8 cellular contexts compared by ENCODE assay signal in the genomic region with DNA sequence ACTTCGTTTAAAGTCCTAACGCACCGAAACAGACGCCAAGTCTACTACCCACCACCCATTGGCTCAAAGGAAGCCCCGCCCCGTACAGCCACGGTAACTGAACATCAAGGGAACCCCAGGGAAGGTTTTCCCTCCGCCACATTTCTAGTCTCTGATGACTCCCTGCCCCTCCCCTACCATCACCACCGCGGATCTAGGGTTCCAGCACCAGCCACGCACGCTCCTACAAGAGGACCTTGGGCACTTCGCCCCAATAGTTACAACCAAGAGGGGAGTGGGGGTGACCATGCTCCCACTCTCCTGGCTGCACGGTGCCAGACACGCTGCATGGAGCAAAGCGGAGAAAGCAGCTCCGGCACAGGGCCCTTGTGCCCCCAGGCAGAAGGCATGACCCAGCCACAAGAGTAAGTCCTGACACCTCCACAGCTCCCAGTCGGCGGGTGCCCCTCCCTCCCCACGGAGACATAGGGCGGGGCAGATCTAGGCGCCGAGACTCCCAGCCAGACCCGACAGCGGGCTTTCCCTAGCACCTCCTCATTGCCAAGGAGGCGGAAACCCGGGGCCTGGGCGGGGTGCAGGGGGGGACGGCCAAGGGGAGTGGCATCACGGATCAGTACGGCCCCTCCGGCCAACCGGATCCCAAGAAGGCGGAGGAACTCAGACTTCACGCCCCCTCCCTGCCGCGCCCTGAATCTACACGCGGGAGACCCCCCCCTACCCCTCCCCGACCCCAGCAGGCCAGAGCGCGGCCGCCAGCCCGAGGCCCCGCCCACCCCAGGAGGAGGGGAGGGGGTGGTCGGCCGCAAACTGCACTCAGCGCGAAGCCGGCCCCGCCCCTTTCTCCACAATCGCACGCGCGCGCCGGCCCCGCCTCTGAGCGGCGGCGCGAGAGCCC. TPM values are rescaled to one million over a fixed set of nuclear protein-coding genes. Genes with fewer than 3 reads are reported as not detected.
A peak's percentile ranks its signal among the peaks of the same experiment; 100 is the strongest.
DNase-seq lines count a peak whose midpoint lies in the region; ATAC-seq and TF ChIP-seq lines count a peak whose summit lies in the region.

No MANE protein-coding gene starts in this region.

- H3K36me3 ChIP-seq in BJ (ENCODE audit: control insufficient read depth, insufficient read depth, low read length) (no peaks in the 10 kb centered on the region), HUES64 (ENCODE audit: insufficient read depth, low read length) (peaks cover 14% of the 10 kb centered on the region), NT2/D1 (ENCODE audit: insufficient read depth, insufficient read length, low read length) (peaks cover 19% of the 10 kb centered on the region), endocrine pancreas (ENCODE audit: control insufficient read depth, insufficient read depth, low read length) (no peaks in the 10 kb centered on the region), mesodermal cell (ENCODE audit: control insufficient read depth, insufficient read depth, low read length) (peaks cover 25% of the 10 kb centered on the region)

- CTCF ChIA-PET in BJ (lab: Yijun Ruan, JAX): no interaction called here

- H3K4me1 ChIP-seq in HUES64 (ENCODE audit: insufficient read depth, low read length): 0 out of 2 replicates have a peak, but pooled peaks cover 5% of the 10 kb centered on the region
- H3K4me1 ChIP-seq in NT2/D1 (ENCODE audit: insufficient read depth, insufficient read length): peaks cover 2% of the 10 kb centered on the region
- no peaks in the 10 kb centered on the region for H3K4me1 ChIP-seq in endocrine pancreas (ENCODE audit: control insufficient read depth, insufficient read depth, low read length)
- H3K4me1 ChIP-seq in mesodermal cell (ENCODE audit: control insufficient read depth, insufficient read depth, low read length, poor library complexity, severe bottlenecking): no peaks in the 10 kb centered on the region

- H3K27me3 ChIP-seq in BJ (ENCODE audit: control insufficient read depth, insufficient read depth, low read length) (no peaks in the 10 kb centered on the region), HUES64 (ENCODE audit: insufficient read depth, low read length) (no peaks in the 10 kb centered on the region), NT2/D1 (ENCODE audit: insufficient read depth, insufficient read length) (no peaks in the 10 kb centered on the region), endocrine pancreas (ENCODE audit: control insufficient read depth, insufficient read depth, low read length) (no peaks in the 10 kb centered on the region)

- H3K4me3 ChIP-seq in BJ (ENCODE audit: low read depth, low read length): peak overlapping the region; percentile 90
- H3K4me3 ChIP-seq in HUES64 (ENCODE audit: low read length): peak overlapping the region; percentile 92
- H3K4me3 ChIP-seq in NT2/D1 (ENCODE audit: insufficient read length, low read depth): peak overlapping the region; percentile 93
- peak overlapping the region; percentile 61 for H3K4me3 ChIP-seq in endocrine pancreas (ENCODE audit: control insufficient read depth, insufficient read depth, low read length)
- H3K4me3 ChIP-seq in mesodermal cell (ENCODE audit: extremely low read depth, insufficient read depth, low read length, poor library complexity, severe bottlenecking): peak overlapping the region; percentile 83

- TF ChIP-seq CTCF in BJ (IDR thresholded peaks at IDR 0.05; ENCODE audit: insufficient read depth, low read depth, low read length): no peak

- H3K9me3 ChIP-seq in HUES64 (ENCODE audit: insufficient read depth, low read depth, low read length) (no peaks in the 10 kb centered on the region), NT2/D1 (ENCODE audit: insufficient read depth, low read length) (no peaks in the 10 kb centered on the region), endocrine pancreas (ENCODE audit: control insufficient read depth, low read length) (no peaks in the 10 kb centered on the region), mesodermal cell (ENCODE audit: control insufficient read depth, low read length) (no peaks in the 10 kb centered on the region)

- peak overlapping the region; percentile 65 for H3K9ac ChIP-seq in HUES64 (ENCODE audit: low read depth, low read length)
- peak overlapping the region; percentile 86 for H3K9ac ChIP-seq in NT2/D1 (ENCODE audit: insufficient read length, low read depth)
- H3K9ac ChIP-seq in endocrine pancreas (ENCODE audit: control insufficient read depth, insufficient read depth, low read length): peak overlapping the region; percentile 47

- H3K27ac ChIP-seq in HUES64 (ENCODE audit: low read depth, low read length) (peak overlapping the region; percentile 99), mesodermal cell (ENCODE audit: low read depth, low read length, severe bottlenecking) (peak overlapping the region; percentile 93)

- peak; percentile 21 for ATAC-seq in GM19467 (IDR thresholded peaks at IDR 0.05; ENCODE audit: unreplicated experiment)

- DNase-seq in BJ (ENCODE audit: low read depth) (peak; percentile 70), NT2/D1 (ENCODE audit: low read depth, low spot score) (peak; percentile 97)
- DNase-seq in activated CD8-positive, alpha-beta memory T cell treated with anti-CD3 and anti-CD28 coated beads, Interleukin-2, amount 50 U/mL, for 1 hour (ENCODE audit: extremely low read depth): peak; percentile 89
- peak; percentile 94 for DNase-seq in stimulated activated CD8-positive, alpha-beta memory T cell treated with anti-CD3 and anti-CD28 coated beads, Interleukin-12 subunit alpha, Interleukin-12 subunit beta, amount 100 ng/mL, for 4 hours (ENCODE audit: low read depth)

- POLR2A ChIA-PET in BJ (lab: Charles Lee): interaction anchor here (1.1 kb wide), 1 partner anchor 83 kb away, joined by 6 read pairs; no protein-coding TSS in a partner anchor

- under 1% methylated on average over 58 of the region's 62 CpGs for WGBS in HUES64
- WGBS in mesodermal cell (ENCODE audit: insufficient coverage in 2 of 2), 2 experiments: 0 to 2% methylated on average over 11 to 19 of the region's 62 CpGs

RNA-seq across cellular contexts. Expression of a gene that starts 0.9 kb away (rescaled TPM):
- polyA plus RNA-seq in BJ (2011; rRNA removed): 24.8 and 39.5 TPM in 2 replicates
- polyA minus RNA-seq in BJ (2011; rRNA and poly(A)+ RNA removed): 56.6 and 59.8 TPM in 2 replicates
- polyA plus RNA-seq in HUES64 (2013, experiment 1 of 2): 52.1 TPM
- polyA plus RNA-seq in HUES64 (2013, experiment 2 of 2): 58.8 TPM
- 56.6 TPM for polyA plus RNA-seq in mesodermal cell (2013, experiment 1 of 2)
- polyA plus RNA-seq in mesodermal cell (2013, experiment 2 of 2): 45.0 TPM

Comparison
In these comparisons a context has a peak if more than half of its experiments do, and no peak if none do; other contexts are left out.
1. Peak in every context shown above with its lines: DNase-seq, ATAC-seq, H3K4me3 ChIP-seq and H3K27ac ChIP-seq.